1 cellular context compared by ENCODE assay signal in the genomic region with DNA sequence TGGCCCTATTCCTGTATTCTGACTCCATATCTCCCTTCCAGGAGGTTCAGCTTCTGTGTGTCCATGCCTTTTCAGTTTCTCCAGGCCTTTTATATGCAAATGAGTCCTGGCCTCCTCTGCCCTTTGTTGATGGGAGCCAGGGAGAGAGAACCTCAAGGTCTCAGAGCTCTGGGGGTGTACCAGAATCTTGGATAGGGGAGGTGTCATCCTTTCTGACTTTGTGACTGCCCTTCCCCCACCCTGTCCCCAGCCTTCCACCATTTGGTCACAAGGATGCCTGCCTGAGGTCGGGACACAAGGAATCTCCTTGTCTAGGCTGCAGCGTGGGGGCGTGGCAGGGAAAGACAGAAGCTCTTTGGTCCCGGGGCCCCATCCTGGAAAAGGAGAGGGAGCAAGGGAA.
A peak's percentile ranks its signal among the peaks of the same experiment; 100 is the strongest.
TF ChIP-seq lines count a peak whose summit lies in the region.

No MANE protein-coding gene starts in this region.

TF ChIP-seq in HepG2, 621 proteins besides CTCF, POLR2A, EP300 and RAD21:
- TF ChIP-seq, protein P1, sequence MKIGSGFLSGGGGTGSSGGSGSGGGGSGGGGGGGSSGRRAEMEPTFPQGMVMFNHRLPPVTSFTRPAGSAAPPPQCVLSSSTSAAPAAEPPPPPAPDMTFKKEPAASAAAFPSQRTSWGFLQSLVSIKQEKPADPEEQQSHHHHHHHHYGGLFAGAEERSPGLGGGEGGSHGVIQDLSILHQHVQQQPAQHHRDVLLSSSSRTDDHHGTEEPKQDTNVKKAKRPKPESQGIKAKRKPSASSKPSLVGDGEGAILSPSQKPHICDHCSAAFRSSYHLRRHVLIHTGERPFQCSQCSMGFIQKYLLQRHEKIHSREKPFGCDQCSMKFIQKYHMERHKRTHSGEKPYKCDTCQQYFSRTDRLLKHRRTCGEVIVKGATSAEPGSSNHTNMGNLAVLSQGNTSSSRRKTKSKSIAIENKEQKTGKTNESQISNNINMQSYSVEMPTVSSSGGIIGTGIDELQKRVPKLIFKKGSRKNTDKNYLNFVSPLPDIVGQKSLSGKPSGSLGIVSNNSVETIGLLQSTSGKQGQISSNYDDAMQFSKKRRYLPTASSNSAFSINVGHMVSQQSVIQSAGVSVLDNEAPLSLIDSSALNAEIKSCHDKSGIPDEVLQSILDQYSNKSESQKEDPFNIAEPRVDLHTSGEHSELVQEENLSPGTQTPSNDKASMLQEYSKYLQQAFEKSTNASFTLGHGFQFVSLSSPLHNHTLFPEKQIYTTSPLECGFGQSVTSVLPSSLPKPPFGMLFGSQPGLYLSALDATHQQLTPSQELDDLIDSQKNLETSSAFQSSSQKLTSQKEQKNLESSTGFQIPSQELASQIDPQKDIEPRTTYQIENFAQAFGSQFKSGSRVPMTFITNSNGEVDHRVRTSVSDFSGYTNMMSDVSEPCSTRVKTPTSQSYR (CRISPR knock-in tag; IDR thresholded peaks at IDR 0.05; ENCODE audit: borderline replicate concordance), result peak; percentile 81
- TF ChIP-seq SP5 (CRISPR knock-in tag; IDR thresholded peaks at IDR 0.05; ENCODE audit: borderline replicate concordance, low read depth), result peak; percentile 39; the same call in 1 of the 2 replicates
- TF ChIP-seq GPN1 (CRISPR knock-in tag; IDR thresholded peaks at IDR 0.05; ENCODE audit: borderline replicate concordance), result no peak
